22 cellular contexts compared by ENCODE assay signal in genomic region chr17:74569001-74569391, GRCh38. TPM values are rescaled to one million over a fixed set of nuclear protein-coding genes. Genes with fewer than 3 reads are reported as not detected.
A peak's percentile ranks its signal among the peaks of the same experiment; 100 is the strongest.
DNase-seq lines count a peak whose midpoint lies in the region; ATAC-seq lines count a peak whose summit lies in the region.
"Had no signal": no experiment of that assay in that cellular context is flagged by ENCODE, and none has a peak within 500 bp of the region (broad histone marks: within the 10 kb centered on the region; RNA-seq: fewer than 3 reads in every experiment).

No MANE protein-coding gene starts in this region.

- H3K4me1 Mint-ChIP-seq in activated CD8-positive, alpha-beta T cell treated with anti-CD3 and anti-CD28 coated beads, Interleukin-2, amount 10 ng/mL, durations not matched to agents 7 days and 5 days (ENCODE audit: low read depth), result peaks cover 15% of the 10 kb centered on the region
- H3K4me1 Mint-ChIP-seq in natural killer cell treated with Interleukin-12 subunit alpha and Interleukin-12 subunit beta and Interleukin-15 and Interleukin-18, amount 100 ng/mL, for 72 hours (ENCODE audit: low read depth in 2 of 2), result peaks cover 12 to 15% of the 10 kb centered on the region in 2 donors

- no peaks in the 10 kb centered on the region for H3K36me3 Mint-ChIP-seq in activated CD8-positive, alpha-beta T cell treated with anti-CD3 and anti-CD28 coated beads, Interleukin-2, amount 10 ng/mL, durations not matched to agents 7 days and 5 days (ENCODE audit: low read depth)
- no peaks in the 10 kb centered on the region for H3K36me3 Mint-ChIP-seq in natural killer cell treated with Interleukin-12 subunit alpha and Interleukin-12 subunit beta and Interleukin-15 and Interleukin-18, amount 100 ng/mL, for 72 hours
- H3K36me3 Mint-ChIP-seq: activated naive CD8-positive, alpha-beta T cell treated with anti-CD3 and anti-CD28 coated beads for 36 hours had no signal

- peaks cover 7% of the 10 kb centered on the region for H3K27me3 ChIP-seq in ACC112 (ENCODE audit: insufficient read depth, low read length)

- CTCF ChIA-PET in activated CD8-positive, alpha-beta T cell treated with anti-CD3 and anti-CD28 coated beads, Interleukin-2, amount 10 ng/mL, durations not matched to agents 7 days and 5 days (lab: Charles Lee), result interaction anchor here (0.9 kb wide), 1 partner anchor 201 kb away, joined by 3 read pairs; no protein-coding TSS in a partner anchor

- peaks cover 14% of the 10 kb centered on the region for H3K4me1 ChIP-seq in ACC112 (ENCODE audit: control insufficient read depth, insufficient read depth, low read length, unreplicated experiment)
- H3K4me1 ChIP-seq: Caco-2 had no signal

- H3K27ac Mint-ChIP-seq in activated CD8-positive, alpha-beta T cell treated with anti-CD3 and anti-CD28 coated beads, Interleukin-2, amount 10 ng/mL, durations not matched to agents 7 days and 5 days, result no peak overlapping the region
- H3K27ac Mint-ChIP-seq in natural killer cell treated with Interleukin-12 subunit alpha and Interleukin-12 subunit beta and Interleukin-15 and Interleukin-18, amount 100 ng/mL, for 72 hours, result no peak overlapping the region
- H3K27ac Mint-ChIP-seq: activated naive CD8-positive, alpha-beta T cell treated with anti-CD3 and anti-CD28 coated beads for 36 hours; H9 had no signal

- no peak overlapping the region for H3K4me3 ChIP-seq in ACC112 (ENCODE audit: low read depth, low read length)
- H3K4me3 ChIP-seq: spleen had no signal

- no peak for DNase-seq in activated CD8-positive, alpha-beta T cell treated with anti-CD3 and anti-CD28 coated beads, Interleukin-2, amount 10 ng/mL, durations not matched to agents 7 days and 5 days
- DNase-seq in natural killer cell treated with Interleukin-12 subunit alpha and Interleukin-12 subunit beta and Interleukin-15 and Interleukin-18, amount 100 ng/mL, for 72 hours (ENCODE audit: low spot score), result no peak
- DNase-seq in NCI-H2171 (lab: John Stamatoyannopoulos, UW), result no peak
- DNase-seq in NCI-H1092 (lab: John Stamatoyannopoulos, UW), result no peak
- DNase-seq: activated CD4-positive, alpha-beta T cell treated with anti-CD3 and anti-CD28 coated beads for 1 hour; activated T-cell treated with anti-CD3 and anti-CD28 coated beads, Interleukin-2, amount 50 U/mL, for 1 hour; Caco-2; effector CD8-positive, alpha-beta T cell; hippocampal formation; NCI-H1694 treated with DMSO at 0.1 percent for 48 hours; spleen; stimulated activated naive CD4-positive, alpha-beta T cell treated with Interleukin-2 at 50 U/mL for 16 hours; T1000 had no signal

- peak; percentile 27 for ATAC-seq in activated CD8-positive, alpha-beta T cell treated with anti-CD3 and anti-CD28 coated beads, Interleukin-2, amount 10 ng/mL, durations not matched to agents 7 days and 5 days
- peak; percentile 39 to 59 for ATAC-seq in natural killer cell treated with Interleukin-12 subunit alpha and Interleukin-12 subunit beta and Interleukin-15 and Interleukin-18, amount 100 ng/mL, for 72 hours
- no peak for ATAC-seq in GM18873 (IDR thresholded peaks at IDR 0.05; ENCODE audit: low FRiP score, unreplicated experiment)

- no peak overlapping the region for H2AFZ ChIP-seq in ACC112 (ENCODE audit: low read length, unreplicated experiment)

- peaks cover 42% of the 10 kb centered on the region for H3K27me3 Mint-ChIP-seq in activated CD8-positive, alpha-beta T cell treated with anti-CD3 and anti-CD28 coated beads, Interleukin-2, amount 10 ng/mL, durations not matched to agents 7 days and 5 days (ENCODE audit: low read depth)
- peaks cover 20% of the 10 kb centered on the region in 2 donors for H3K27me3 Mint-ChIP-seq in natural killer cell treated with Interleukin-12 subunit alpha and Interleukin-12 subunit beta and Interleukin-15 and Interleukin-18, amount 100 ng/mL, for 72 hours

- no peaks in the 10 kb centered on the region for H3K36me3 ChIP-seq in ACC112 (ENCODE audit: insufficient read depth, low read length)
- H3K36me3 ChIP-seq: spleen had no signal

- H3K27ac ChIP-seq in ACC112 (ENCODE audit: low read depth, low read length), result peak overlapping the region; percentile 85

- no peaks in the 10 kb centered on the region for H3K9me3 Mint-ChIP-seq in activated CD8-positive, alpha-beta T cell treated with anti-CD3 and anti-CD28 coated beads, Interleukin-2, amount 10 ng/mL, durations not matched to agents 7 days and 5 days (ENCODE audit: insufficient read depth)
- H3K9me3 Mint-ChIP-seq in natural killer cell treated with Interleukin-12 subunit alpha and Interleukin-12 subunit beta and Interleukin-15 and Interleukin-18, amount 100 ng/mL, for 72 hours, result no peaks in the 10 kb centered on the region
- H3K9me3 Mint-ChIP-seq: activated naive CD8-positive, alpha-beta T cell treated with anti-CD3 and anti-CD28 coated beads for 36 hours; H9 had no signal

- H3K4me3 Mint-ChIP-seq in activated CD8-positive, alpha-beta T cell treated with anti-CD3 and anti-CD28 coated beads, Interleukin-2, amount 10 ng/mL, durations not matched to agents 7 days and 5 days, result no peak overlapping the region
- H3K4me3 Mint-ChIP-seq in natural killer cell treated with Interleukin-12 subunit alpha and Interleukin-12 subunit beta and Interleukin-15 and Interleukin-18, amount 100 ng/mL, for 72 hours, result peak overlapping the region; percentile 0
- H3K4me3 Mint-ChIP-seq: activated naive CD8-positive, alpha-beta T cell treated with anti-CD3 and anti-CD28 coated beads for 36 hours; H9 had no signal

- POLR2A ChIA-PET in activated CD8-positive, alpha-beta T cell treated with anti-CD3 and anti-CD28 coated beads, Interleukin-2, amount 10 ng/mL, durations not matched to agents 7 days and 5 days (lab: Charles Lee), result no interaction called here

- H3K79me2 ChIP-seq in ACC112 (ENCODE audit: control insufficient read depth, insufficient read depth, low read length, unreplicated experiment), result no peaks in the 10 kb centered on the region

RNA-seq across cellular contexts. Expression of gene CD300H, which starts 1.7 kb away (rescaled TPM):
- not detected for total RNA-seq in activated CD8-positive, alpha-beta T cell treated with anti-CD3 and anti-CD28 coated beads, Interleukin-2, amount 10 ng/mL, durations not matched to agents 7 days and 5 days
- not detected for total RNA-seq in natural killer cell treated with Interleukin-12 subunit alpha and Interleukin-12 subunit beta and Interleukin-15 and Interleukin-18, amount 100 ng/mL, for 72 hours
- total RNA-seq: activated naive CD8-positive, alpha-beta T cell treated with anti-CD3 and anti-CD28 coated beads for 36 hours; Caco-2; cardiac septum; H9; HT1080; mucosa of gallbladder; NCI-H460; urinary bladder had no signal

RNA-seq across cellular contexts. Expression of gene CD300C, which starts 23.1 kb away (rescaled TPM):
- under 1 TPM; 0.47 to 0.57 TPM for total RNA-seq in activated CD8-positive, alpha-beta T cell treated with anti-CD3 and anti-CD28 coated beads, Interleukin-2, amount 10 ng/mL, durations not matched to agents 7 days and 5 days
- total RNA-seq in natural killer cell treated with Interleukin-12 subunit alpha and Interleukin-12 subunit beta and Interleukin-15 and Interleukin-18, amount 100 ng/mL, for 72 hours, result 1 to 10 TPM; 1.5 to 5.8 TPM
- total RNA-seq: activated naive CD8-positive, alpha-beta T cell treated with anti-CD3 and anti-CD28 coated beads for 36 hours; Caco-2; H9 had no signal

RNA-seq across cellular contexts. Expression of gene CD300LD, which starts 23.1 kb away (rescaled TPM):
- total RNA-seq in activated CD8-positive, alpha-beta T cell treated with anti-CD3 and anti-CD28 coated beads, Interleukin-2, amount 10 ng/mL, durations not matched to agents 7 days and 5 days, result not detected
- not detected for total RNA-seq in natural killer cell treated with Interleukin-12 subunit alpha and Interleukin-12 subunit beta and Interleukin-15 and Interleukin-18, amount 100 ng/mL, for 72 hours
- total RNA-seq: activated naive CD8-positive, alpha-beta T cell treated with anti-CD3 and anti-CD28 coated beads for 36 hours; Caco-2; cardiac septum; H9; HT1080; mucosa of gallbladder; NCI-H460; urinary bladder had no signal

RNA-seq across cellular contexts. Expression of gene CD300LB, which starts 37.7 kb away (rescaled TPM):
- total RNA-seq in activated CD8-positive, alpha-beta T cell treated with anti-CD3 and anti-CD28 coated beads, Interleukin-2, amount 10 ng/mL, durations not matched to agents 7 days and 5 days, result not detected
- total RNA-seq in natural killer cell treated with Interleukin-12 subunit alpha and Interleukin-12 subunit beta and Interleukin-15 and Interleukin-18, amount 100 ng/mL, for 72 hours, result under 1 TPM; 0.17 to 0.39 TPM
- total RNA-seq: activated naive CD8-positive, alpha-beta T cell treated with anti-CD3 and anti-CD28 coated beads for 36 hours; Caco-2; cardiac septum; H9; HT1080; NCI-H460; urinary bladder had no signal

RNA-seq across cellular contexts. Expression of gene CD300E, which starts 54.5 kb away (rescaled TPM):
- not detected for total RNA-seq in activated CD8-positive, alpha-beta T cell treated with anti-CD3 and anti-CD28 coated beads, Interleukin-2, amount 10 ng/mL, durations not matched to agents 7 days and 5 days
- not detected for total RNA-seq in natural killer cell treated with Interleukin-12 subunit alpha and Interleukin-12 subunit beta and Interleukin-15 and Interleukin-18, amount 100 ng/mL, for 72 hours
- total RNA-seq: activated naive CD8-positive, alpha-beta T cell treated with anti-CD3 and anti-CD28 coated beads for 36 hours; Caco-2; H9; HT1080; NCI-H460 had no signal
